8 cellular contexts compared by ENCODE assay signal in the genomic region with DNA sequence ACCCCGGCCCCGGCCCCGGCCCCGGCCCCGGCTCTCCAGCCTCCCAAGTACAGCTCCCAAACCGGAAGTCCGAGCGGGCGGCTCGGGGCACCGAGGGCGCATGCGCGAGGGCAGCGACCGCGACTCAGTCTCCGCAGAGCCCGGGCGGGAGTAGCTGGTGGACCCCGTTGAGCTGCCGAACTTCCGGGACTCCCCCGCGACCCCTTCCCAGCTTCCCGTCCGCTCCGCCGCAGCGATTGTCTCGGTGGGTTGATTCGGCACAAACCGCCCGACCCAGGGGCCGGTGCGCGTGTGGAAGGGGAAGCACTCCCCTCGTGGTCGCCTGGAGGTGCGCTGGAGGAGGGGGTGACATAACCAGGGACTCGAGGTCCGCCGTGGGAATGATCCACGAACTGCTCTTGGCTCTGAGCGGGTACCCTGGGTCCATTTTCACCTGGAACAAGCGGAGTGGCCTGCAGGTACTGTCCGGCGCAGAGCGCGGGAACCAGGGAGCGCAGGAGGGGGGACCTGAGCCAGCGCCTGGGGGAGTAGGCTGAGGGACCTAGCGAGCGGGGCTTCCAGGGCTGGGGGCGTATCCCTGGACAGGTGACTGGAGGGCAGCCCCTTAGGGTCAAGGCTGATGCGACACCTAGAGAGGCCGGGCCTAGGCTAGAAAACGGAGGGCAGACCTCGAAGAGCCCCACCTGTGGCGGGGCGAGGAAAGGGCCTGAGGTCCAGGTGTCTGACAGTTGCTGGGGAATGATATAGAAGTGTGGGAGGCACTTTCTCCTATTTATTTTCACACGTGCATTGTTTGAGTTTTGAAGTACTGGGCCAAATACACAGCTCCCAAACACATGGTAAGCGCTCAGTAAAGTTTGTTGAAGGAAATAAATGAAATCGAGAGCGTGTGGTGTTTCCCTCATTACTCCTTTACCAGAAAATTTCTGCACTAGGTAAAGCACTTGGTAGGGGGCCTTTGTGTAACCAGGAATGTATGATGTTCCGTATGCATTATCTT. TPM values are rescaled to one million over a fixed set of nuclear protein-coding genes. Genes with fewer than 3 reads are reported as not detected.
DNase-seq lines count a peak whose midpoint lies in the region; ATAC-seq and TF ChIP-seq lines count a peak whose summit lies in the region.

TUBGCP4 (plus strand) TSS at position 127 of the 1,000 bp plus-strand sequence; CDS start at position 381, 254 bp downstream.
ZSCAN29 (minus strand) TSS at position 69 of the 1,000 bp plus-strand sequence. CDS start 1,130 bp downstream, outside the sequence.

- POLR2A ChIA-PET in activated CD4-positive, alpha-beta T cell treated with anti-CD3 and anti-CD28 coated beads, Interleukin-2, amount 10 ng/mL, durations not matched to agents 7 days and 5 days (lab: Charles Lee) = interaction anchor here (0.6 to 0.7 kb wide), 2 partner anchors 83 to 139 kb away, joined by 3 to 4 read pairs; no protein-coding TSS in a partner anchor

- peak within 1 kb of the TSS; percentile 89 for H3K4me3 Mint-ChIP-seq in activated CD4-positive, alpha-beta T cell treated with anti-CD3 and anti-CD28 coated beads, Interleukin-2, amount 10 ng/mL, durations not matched to agents 7 days and 5 days

- H3K4me1 Mint-ChIP-seq in activated CD4-positive, alpha-beta T cell treated with anti-CD3 and anti-CD28 coated beads, Interleukin-2, amount 10 ng/mL, durations not matched to agents 7 days and 5 days = peaks cover 50% of the 10 kb centered on the region

- peak within 1 kb of the TSS; percentile 64 to 93 for H3K9ac ChIP-seq in liver (ENCODE audit: low read depth in 1 of 2, low read length in 2 of 2)

- peak within 1 kb of the TSS; percentile 90 for H3K27ac Mint-ChIP-seq in activated CD4-positive, alpha-beta T cell treated with anti-CD3 and anti-CD28 coated beads, Interleukin-2, amount 10 ng/mL, durations not matched to agents 7 days and 5 days

- peak within 1 kb of the TSS; percentile 39 to 67 for H3K27ac ChIP-seq in liver (ENCODE audit: low read depth in 1 of 2, low read length in 2 of 2)

- peaks cover 11 to 26% (median 18%) of the 10 kb centered on the region in 4 donors for H3K4me1 ChIP-seq in liver (ENCODE audit: control insufficient read depth in 4 of 4, insufficient read depth in 4 of 4, low read length in 3 of 4)

- WGBS in liver = 2% methylated on average over 66 of the region's 66 CpGs

- no peaks in the 10 kb centered on the region for H3K9me3 ChIP-seq in liver (ENCODE audit: control insufficient read depth in 4 of 4, low read length in 3 of 4)

- DNase-seq in AG09309 (ENCODE audit: low read depth) (no peak), NCI-H526 (lab: John Stamatoyannopoulos, UW) (peak; percentile 74 to 94), dermis blood vessel endothelial cell (peak; percentile 81)
- DNase-seq in activated CD4-positive, alpha-beta T cell treated with anti-CD3 and anti-CD28 coated beads, Interleukin-2, amount 10 ng/mL, durations not matched to agents 7 days and 5 days = peak; percentile 78
- DNase-seq in stimulated activated CD4-positive, alpha-beta T cell treated with anti-CD3 and anti-CD28 coated beads, Interleukin-4, amount 100 ng/mL, for 24 hours = peak; percentile 80

- H3K27me3 Mint-ChIP-seq in activated CD4-positive, alpha-beta T cell treated with anti-CD3 and anti-CD28 coated beads, Interleukin-2, amount 10 ng/mL, durations not matched to agents 7 days and 5 days = no peaks in the 10 kb centered on the region

- H3K27me3 ChIP-seq in liver (ENCODE audit: control insufficient read depth in 4 of 4, insufficient read depth in 4 of 4, low read length in 3 of 4) = no peaks in the 10 kb centered on the region

- CTCF ChIA-PET in activated CD4-positive, alpha-beta T cell treated with anti-CD3 and anti-CD28 coated beads, Interleukin-2, amount 10 ng/mL, durations not matched to agents 7 days and 5 days (lab: Charles Lee) = interaction anchor here (0.7 to 3.2 kb wide), 7 partner anchors 10 to 426 kb away, joined by 3 to 15 read pairs (median 4); no protein-coding TSS in a partner anchor

- ATAC-seq in GM19023 (IDR thresholded peaks at IDR 0.05; ENCODE audit: unreplicated experiment) (peak; percentile 84), HG03280 (IDR thresholded peaks at IDR 0.05; ENCODE audit: unreplicated experiment) (peak; percentile 80)

- TF ChIP-seq CTCF in AG09309 (IDR thresholded peaks at IDR 0.05; ENCODE audit: control insufficient read depth, insufficient read depth, low read depth, low read length, missing control alignments) = peak; percentile 28
- peak; percentile 34 for TF ChIP-seq CTCF in liver (IDR thresholded peaks at IDR 0.05; ENCODE audit: low read depth, low read length, missing input control)

- H3K36me3 ChIP-seq in liver (ENCODE audit: control insufficient read depth in 4 of 4, insufficient read depth in 3 of 4, low read depth in 1 of 4, low read length in 3 of 4) = peaks cover 0 to 10% (median 7%) of the 10 kb centered on the region in 4 donors

- H3K4me3 ChIP-seq in AG09309 (ENCODE audit: control insufficient read depth, low read depth, low read length) (peak within 1 kb of the TSS; percentile 73), liver (ENCODE audit: low read depth in 1 of 3, low read length in 3 of 3) (peak within 1 kb of the TSS; percentile 89 to 93 (median 92))

- H3K36me3 Mint-ChIP-seq in activated CD4-positive, alpha-beta T cell treated with anti-CD3 and anti-CD28 coated beads, Interleukin-2, amount 10 ng/mL, durations not matched to agents 7 days and 5 days (ENCODE audit: low read depth) = peaks cover 59% of the 10 kb centered on the region

- TF ChIP-seq RAD21 in liver (IDR thresholded peaks at IDR 0.05) = no peak

- peaks cover 8% of the 10 kb centered on the region for H3K9me3 Mint-ChIP-seq in activated CD4-positive, alpha-beta T cell treated with anti-CD3 and anti-CD28 coated beads, Interleukin-2, amount 10 ng/mL, durations not matched to agents 7 days and 5 days

TF ChIP-seq in liver, 16 proteins besides CTCF, POLR2A, EP300 and RAD21:
- no peak for TF ChIP-seq REST (IDR thresholded peaks at IDR 0.05)
- no peak for TF ChIP-seq FOXA1 (IDR thresholded peaks at IDR 0.05)
- no peak for TF ChIP-seq NR2F2 (IDR thresholded peaks at IDR 0.05)
- TF ChIP-seq ATF3 (IDR thresholded peaks at IDR 0.05) = no peak
- TF ChIP-seq RXRA (IDR thresholded peaks at IDR 0.05) = peak in 1 of 2 donors; percentile 15
- TF ChIP-seq TAF1 (conservative IDR thresholded peaks at IDR 0.05) = peak; percentile 6
- TF ChIP-seq GABPA (IDR thresholded peaks at IDR 0.05 in 1 of 2, conservative IDR thresholded peaks at IDR 0.05 in 1 of 2) = peak in 1 of 2 donors; percentile 74
- no peak for TF ChIP-seq MAX (IDR thresholded peaks at IDR 0.05)

RNA-seq across cellular contexts. Expression of gene TUBGCP4, which starts in this region (rescaled TPM):
- total RNA-seq in activated CD4-positive, alpha-beta T cell treated with anti-CD3 and anti-CD28 coated beads, Interleukin-2, amount 10 ng/mL, durations not matched to agents 7 days and 5 days = 10 to 100 TPM; 35.0 to 38.1 TPM
- total RNA-seq in dermis blood vessel endothelial cell = 15.3 and 15.7 TPM in 2 replicates
- 10 to 100 TPM; 17.1 to 20.5 TPM for total RNA-seq in liver
- 1 to 10 TPM; 4.6 to 7.7 TPM for polyA plus RNA-seq in liver

RNA-seq across cellular contexts. Expression of gene ZSCAN29, which starts in this region (rescaled TPM):
- total RNA-seq in activated CD4-positive, alpha-beta T cell treated with anti-CD3 and anti-CD28 coated beads, Interleukin-2, amount 10 ng/mL, durations not matched to agents 7 days and 5 days = 10 to 100 TPM; 25.4 to 28.2 TPM
- total RNA-seq in dermis blood vessel endothelial cell = 19.9 and 31.3 TPM in 2 replicates
- 10 to 100 TPM; 13.4 to 15.6 TPM for total RNA-seq in liver
- polyA plus RNA-seq in liver = 1 to 10 TPM; 4.1 to 5.8 TPM
